15 cellular contexts compared by ENCODE assay signal in the genomic region with DNA sequence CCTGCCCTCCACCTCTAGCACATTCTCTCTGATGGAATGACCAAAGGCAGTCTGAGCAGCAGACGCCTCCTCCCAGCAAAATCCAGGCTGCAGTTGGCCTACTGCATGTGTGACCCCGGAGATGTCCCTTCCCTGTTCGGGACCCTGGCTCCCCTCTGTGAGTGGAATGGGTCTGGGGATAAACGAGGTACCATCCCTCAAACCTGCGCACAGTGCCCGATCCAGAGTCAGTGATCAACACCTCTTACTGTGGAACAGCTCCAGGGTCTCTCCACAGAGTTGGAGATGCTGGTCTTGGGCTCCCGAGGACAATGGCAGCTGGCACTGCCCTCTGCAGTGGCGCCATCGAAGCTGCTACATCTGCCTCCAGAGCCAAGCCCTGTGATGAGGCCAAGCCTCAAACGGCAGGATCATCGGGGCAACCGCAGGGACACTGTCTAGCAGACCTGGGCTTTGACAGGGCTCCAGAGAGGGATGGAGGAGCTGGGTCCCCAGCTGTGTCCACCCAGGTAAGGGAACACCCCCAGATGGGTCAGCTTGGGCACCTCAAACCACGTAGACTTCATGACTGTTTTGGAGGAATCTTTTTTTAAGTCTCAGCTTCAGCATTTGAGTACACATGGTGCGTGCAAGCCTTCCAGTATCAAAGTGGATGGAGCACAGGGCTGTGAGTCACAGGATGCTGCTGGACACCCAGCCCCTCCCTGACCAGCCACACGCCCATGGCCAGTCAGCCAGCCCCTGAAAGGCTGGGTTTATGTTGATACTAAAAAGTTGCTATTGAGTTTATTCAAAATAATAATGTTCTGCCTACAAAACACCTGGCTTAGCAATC. TPM values are rescaled to one million over a fixed set of nuclear protein-coding genes. Genes with fewer than 3 reads are reported as not detected.
DNase-seq lines count a peak whose midpoint lies in the region; ATAC-seq and TF ChIP-seq lines count a peak whose summit lies in the region.
"Had no signal": no experiment of that assay in that cellular context is flagged by ENCODE, and none has a peak within 500 bp of the region (broad histone marks: within the 10 kb centered on the region; RNA-seq: fewer than 3 reads in every experiment).

No MANE protein-coding gene starts in this region.

- H3K4me3 ChIP-seq in choroid plexus epithelial cell (ENCODE audit: low read depth, low read length) (no peak overlapping the region), neural progenitor cell (no peak overlapping the region)

- no peaks in the 10 kb centered on the region for H4K20me1 ChIP-seq in neural progenitor cell (ENCODE audit: low read depth)

- no peak overlapping the region for H3K9ac ChIP-seq in neural progenitor cell

- no peaks in the 10 kb centered on the region for H3K4me1 ChIP-seq in neural progenitor cell
- H3K4me1 ChIP-seq: BE2C had no signal

- H3K27ac ChIP-seq in neural progenitor cell: no peak overlapping the region
- H3K27ac ChIP-seq: VCaP had no signal

- H3K79me2 ChIP-seq in neural progenitor cell (ENCODE audit: low read depth): no peaks in the 10 kb centered on the region

- no peak overlapping the region for H3K4me3 Mint-ChIP-seq in HFFc6
- no peak overlapping the region for H3K4me3 Mint-ChIP-seq in neural progenitor cell
- H3K4me3 Mint-ChIP-seq: activated naive CD8-positive, alpha-beta T cell had no signal

- no peak overlapping the region for H3K4me2 ChIP-seq in neural progenitor cell

- no peaks in the 10 kb centered on the region for H3K36me3 ChIP-seq in neural progenitor cell

- peaks cover 4% of the 10 kb centered on the region; the same call in 1 of the 2 replicates for H3K9me3 Mint-ChIP-seq in HFFc6
- H3K9me3 Mint-ChIP-seq in neural progenitor cell: no peaks in the 10 kb centered on the region

- no peak overlapping the region for H3K27ac Mint-ChIP-seq in HFFc6
- peak overlapping the region; percentile 53 for H3K27ac Mint-ChIP-seq in neural progenitor cell
- H3K27ac Mint-ChIP-seq: activated naive CD8-positive, alpha-beta T cell had no signal

- no peaks in the 10 kb centered on the region for H3F3A ChIP-seq in neural progenitor cell (ENCODE audit: low read depth)

- no peak for ATAC-seq in HG03432 (IDR thresholded peaks at IDR 0.05; ENCODE audit: unreplicated experiment)

- H3K36me3 Mint-ChIP-seq in HFFc6 (ENCODE audit: low read depth) (peaks cover 6% of the 10 kb centered on the region; the same call in 1 of the 2 replicates), neural progenitor cell (peaks cover 6% of the 10 kb centered on the region)

- H3K27me3 ChIP-seq in neural progenitor cell: no peaks in the 10 kb centered on the region
- H3K27me3 ChIP-seq: BE2C had no signal

- peaks cover 8% of the 10 kb centered on the region for H3K4me1 Mint-ChIP-seq in HFFc6 (ENCODE audit: low read depth)
- H3K4me1 Mint-ChIP-seq in neural progenitor cell: no peaks in the 10 kb centered on the region

- DNase-seq in AG08396 (ENCODE audit: low spot score) (peak; percentile 62), HFFc6 (peak; percentile 10), choroid plexus epithelial cell (ENCODE audit: low read depth) (peak; percentile 41), neural progenitor cell (ENCODE audit: low spot score) (no peak), epidermal melanocyte (ENCODE audit: insufficient read length, low spot score) (no peak), 8988T (no peak)
- DNase-seq in stimulated activated CD4-positive, alpha-beta T cell treated with anti-CD3 and anti-CD28 coated beads, Interleukin-2, amount 100 ng/mL, for 24 hours: no peak
- DNase-seq: activated CD8-positive, alpha-beta memory T cell treated with anti-CD3 and anti-CD28 coated beads, Interleukin-2, amount 50 U/mL, for 4 hours; BE2C; DMS79; NCI-H2029 treated with DMSO at 0.1 percent for 48 hours; NCI-H82 had no signal

- H2AFZ ChIP-seq in neural progenitor cell (replicated peaks): no peak overlapping the region

- no peaks in the 10 kb centered on the region for H3K9me3 ChIP-seq in neural progenitor cell (ENCODE audit: low read depth)
- H3K9me3 ChIP-seq: BE2C had no signal

- H3K27me3 Mint-ChIP-seq in HFFc6 (ENCODE audit: insufficient read depth): peaks cover 4% of the 10 kb centered on the region; the same call in 1 of the 2 replicates
- peaks cover 3% of the 10 kb centered on the region for H3K27me3 Mint-ChIP-seq in neural progenitor cell (ENCODE audit: insufficient read depth, low read depth)
- H3K27me3 Mint-ChIP-seq: activated naive CD8-positive, alpha-beta T cell had no signal

- TF ChIP-seq CTCF in HFFc6 (IDR thresholded peaks at IDR 0.05) (no peak), choroid plexus epithelial cell (conservative IDR thresholded peaks at IDR 0.05; ENCODE audit: low read depth, low read length) (no peak), neural progenitor cell (IDR thresholded peaks at IDR 0.05) (no peak)

RNA-seq across cellular contexts. Expression of a gene that starts 13.0 kb away (rescaled TPM):
- 10 to 100 TPM; 41.1 to 48.1 (median 45.9) TPM for total RNA-seq in HFFc6 (2021; fragmentation: NEBNext Ultra II Directional; extraction: Animal tissue kit (Norgen Biotek cat#: 25700))
- 16.6 and 23.5 TPM in 2 replicates for total RNA-seq in neural progenitor cell (ENCODE audit: low replicate concordance)

Comparison
In these comparisons a context has a peak if more than half of its experiments do, and no peak if none do; other contexts are left out.
1. DNase-seq: peak in AG08396 (single experiment), HFFc6 (single experiment) and choroid plexus epithelial cell (single experiment); none in neural progenitor cell (single experiment), stimulated activated CD4-positive, alpha-beta T cell treated with anti-CD3 and anti-CD28 coated beads, Interleukin-2, amount 100 ng/mL, for 24 hours (0 of 2), epidermal melanocyte (single experiment) and 8988T (single experiment).